Comparison of ENCODE assay signal across 17 cellular contexts in genomic region chr6:47163536-47163935, GRCh38.
"Had no signal": no experiment of that assay in that cellular context is flagged by ENCODE, and none has a peak within 500 bp of the region (broad histone marks: within the 10 kb centered on the region; RNA-seq: fewer than 3 reads in every experiment).

No MANE protein-coding gene starts in this region.

- H3K36me3 Mint-ChIP-seq: activated CD8-positive, alpha-beta memory T cell treated with anti-CD3 and anti-CD28 coated beads, Interleukin-2, amount 10 ng/mL, durations not matched to agents 7 days and 5 days; activated naive CD4-positive, alpha-beta T cell treated with anti-CD3 and anti-CD28 coated beads, Interleukin-2, amount 50 U/mL, for 72 hours; brain; memory B cell had no signal

- H3K27me3 ChIP-seq: gastrocnemius medialis, suprapubic skin, upper lobe of left lung had no signal

- DNase-seq: activated B cell treated with CpG ODN at 0.5 μM for 24 hours; activated CD8-positive, alpha-beta memory T cell treated with anti-CD3 and anti-CD28 coated beads, Interleukin-2, amount 10 ng/mL, durations not matched to agents 7 days and 5 days; activated effector memory CD4-positive, alpha-beta T cell treated with Interleukin-2 at 50 U/mL for 16 hours; activated T-cell treated with anti-CD3 and anti-CD28 coated beads, Interleukin-2, amount 50 U/mL, for 24 hours; amniotic stem cell; effector memory CD4-positive, alpha-beta T cell; gastrocnemius medialis; kidney; left ventricle myocardium inferior; stimulated activated CD4-positive, alpha-beta T cell treated with anti-CD3 and anti-CD28 coated beads, Interleukin-12 subunit alpha, Interleukin-12 subunit beta, amount 100 ng/mL, for 4 hours; stimulated activated naive CD4-positive, alpha-beta T cell treated with Interleukin-2 at 50 U/mL for 16 hours; upper lobe of left lung had no signal

- ATAC-seq: activated CD8-positive, alpha-beta memory T cell treated with anti-CD3 and anti-CD28 coated beads, Interleukin-2, amount 10 ng/mL, durations not matched to agents 7 days and 5 days; activated naive CD4-positive, alpha-beta T cell treated with anti-CD3 and anti-CD28 coated beads, Interleukin-2, amount 50 U/mL, for 72 hours; gastrocnemius medialis had no signal

- H3K27ac Mint-ChIP-seq: activated B cell treated with CpG ODN at 0.5 μM for 24 hours; activated CD8-positive, alpha-beta memory T cell treated with anti-CD3 and anti-CD28 coated beads, Interleukin-2, amount 10 ng/mL, durations not matched to agents 7 days and 5 days; activated T-cell treated with anti-CD3 and anti-CD28 coated beads, Interleukin-2, amount 50 U/mL, for 24 hours; memory B cell; nephron had no signal

- H3K4me1 Mint-ChIP-seq: activated B cell treated with CpG ODN at 0.5 μM for 24 hours; activated CD8-positive, alpha-beta memory T cell treated with anti-CD3 and anti-CD28 coated beads, Interleukin-2, amount 10 ng/mL, durations not matched to agents 7 days and 5 days; memory B cell had no signal

- H3K27me3 Mint-ChIP-seq: activated B cell treated with CpG ODN at 0.5 μM for 24 hours; activated CD8-positive, alpha-beta memory T cell treated with anti-CD3 and anti-CD28 coated beads, Interleukin-2, amount 10 ng/mL, durations not matched to agents 7 days and 5 days; activated T-cell treated with anti-CD3 and anti-CD28 coated beads, Interleukin-2, amount 50 U/mL, for 24 hours; brain had no signal

- H3K4me3 ChIP-seq: gastrocnemius medialis, left ventricle myocardium inferior, suprapubic skin, upper lobe of left lung had no signal

- H3K9me3 ChIP-seq: gastrocnemius medialis, left ventricle myocardium inferior, suprapubic skin, upper lobe of left lung had no signal

- H3K36me3 ChIP-seq: gastrocnemius medialis, left ventricle myocardium inferior, suprapubic skin, upper lobe of left lung had no signal

- H3K4me3 Mint-ChIP-seq: activated B cell treated with CpG ODN at 0.5 μM for 24 hours; activated CD8-positive, alpha-beta memory T cell treated with anti-CD3 and anti-CD28 coated beads, Interleukin-2, amount 10 ng/mL, durations not matched to agents 7 days and 5 days; activated T-cell treated with anti-CD3 and anti-CD28 coated beads, Interleukin-2, amount 50 U/mL, for 24 hours; brain; memory B cell; nephron had no signal
